Comparison of ENCODE assay signal across 11 cellular contexts in genomic region chr11:102306048-102306575, GRCh38. TPM values are rescaled to one million over a fixed set of nuclear protein-coding genes. Genes with fewer than 3 reads are reported as not detected.
DNase-seq lines count a peak whose midpoint lies in the region; ATAC-seq and TF ChIP-seq lines count a peak whose summit lies in the region.
"Had no signal": no experiment of that assay in that cellular context is flagged by ENCODE, and none has a peak within 500 bp of the region (broad histone marks: within the 10 kb centered on the region; RNA-seq: fewer than 3 reads in every experiment).

No MANE protein-coding gene starts in this region.

- H3K4me3 ChIP-seq in OCI-LY3 (ENCODE audit: low read length): peak overlapping the region; percentile 58; the same call in 1 of the 2 replicates
- no peak overlapping the region for H3K4me3 ChIP-seq in endodermal cell (ENCODE audit: low read length)
- H3K4me3 ChIP-seq: cardiac muscle cell had no signal

- DNase-seq in NCI-H1417 (lab: John Stamatoyannopoulos, UW): peak in 2 of 3 experiments; percentile 33 to 59
- no peak for DNase-seq in NCI-H1417 treated with DMSO at 0.1 percent for 48 hours (lab: John Stamatoyannopoulos, UW)
- DNase-seq in endodermal cell: no peak
- DNase-seq in D341Med (ENCODE audit: low spot score): no peak
- no peak for DNase-seq in UCSD-AML1 (lab: John Stamatoyannopoulos, UW; ENCODE audit: unreplicated experiment)
- DNase-seq: ACHN, NCI-H187 treated with DMSO at 0.1 percent for 48 hours had no signal

- no peak overlapping the region for H3K27ac Mint-ChIP-seq in endodermal cell
- peak overlapping the region; percentile 67 for H3K27ac Mint-ChIP-seq in stimulated activated memory B cell treated with anti-CD40 and anti-IgM and Interleukin-4, amounts not matched to agents 10 μg/mL and 1 μg/mL and 100 μg/mL, for 72 hours

- no peak for ATAC-seq in stimulated activated memory B cell treated with anti-CD40 and anti-IgM and Interleukin-4, amounts not matched to agents 10 μg/mL and 1 μg/mL and 100 μg/mL, for 72 hours
- no peak for ATAC-seq in HG02610 (IDR thresholded peaks at IDR 0.05; ENCODE audit: unreplicated experiment)

- peak overlapping the region; percentile 88 for H3K4me2 ChIP-seq in OCI-LY3 (ENCODE audit: low read length)

- H3K79me2 ChIP-seq in OCI-LY3 (ENCODE audit: low read length): no peaks in the 10 kb centered on the region

- H3K36me3 Mint-ChIP-seq in endodermal cell (ENCODE audit: low read depth): no peaks in the 10 kb centered on the region
- peaks cover 25% of the 10 kb centered on the region for H3K36me3 Mint-ChIP-seq in stimulated activated memory B cell treated with anti-CD40 and anti-IgM and Interleukin-4, amounts not matched to agents 10 μg/mL and 1 μg/mL and 100 μg/mL, for 72 hours

- H4K20me1 ChIP-seq in OCI-LY3 (ENCODE audit: insufficient read depth, low read length): no peaks in the 10 kb centered on the region

- peak overlapping the region; percentile 85 for H3K27ac ChIP-seq in OCI-LY3 (ENCODE audit: low read length)
- no peak overlapping the region for H3K27ac ChIP-seq in endodermal cell (ENCODE audit: low read depth, low read length)
- H3K27ac ChIP-seq: cardiac muscle cell had no signal

- WGBS in endodermal cell (ENCODE audit: insufficient coverage in 1 of 2, insufficient read length in 1 of 2), 2 experiments: 76 to 87% methylated on average over 2 to 5 of the region's 5 CpGs

- H2AFZ ChIP-seq in OCI-LY3 (ENCODE audit: low read depth, low read length): peak overlapping the region; percentile 54; the same call in 1 of the 2 replicates

- H3K4me1 ChIP-seq in OCI-LY3 (ENCODE audit: low read length) (peaks cover 46% of the 10 kb centered on the region), endodermal cell (ENCODE audit: control insufficient read depth, insufficient read depth, low read length) (peaks cover 8% of the 10 kb centered on the region)

- no peak overlapping the region for H3K4me3 Mint-ChIP-seq in endodermal cell
- H3K4me3 Mint-ChIP-seq in stimulated activated memory B cell treated with anti-CD40 and anti-IgM and Interleukin-4, amounts not matched to agents 10 μg/mL and 1 μg/mL and 100 μg/mL, for 72 hours: peak overlapping the region; percentile 22

- H3K36me3 ChIP-seq in OCI-LY3 (replicated peaks; ENCODE audit: low read depth, low read length) (no peaks in the 10 kb centered on the region), endodermal cell (ENCODE audit: control insufficient read depth, insufficient read depth, low read length) (no peaks in the 10 kb centered on the region)
- H3K36me3 ChIP-seq: cardiac muscle cell had no signal

- H3K27me3 ChIP-seq in OCI-LY3 (ENCODE audit: low read depth, low read length): no peaks in the 10 kb centered on the region
- no peaks in the 10 kb centered on the region for H3K27me3 ChIP-seq in endodermal cell (ENCODE audit: control insufficient read depth, insufficient read depth, low read length, poor library complexity, severe bottlenecking)
- H3K27me3 ChIP-seq: cardiac muscle cell had no signal

- peak; percentile 21 for TF ChIP-seq CTCF in OCI-LY3 (IDR thresholded peaks at IDR 0.05; ENCODE audit: low read depth, low read length)
- TF ChIP-seq CTCF in endodermal cell (conservative IDR thresholded peaks at IDR 0.05): peak; percentile 43

- H3K27me3 Mint-ChIP-seq in endodermal cell (ENCODE audit: insufficient read depth): no peaks in the 10 kb centered on the region
- no peaks in the 10 kb centered on the region for H3K27me3 Mint-ChIP-seq in stimulated activated memory B cell treated with anti-CD40 and anti-IgM and Interleukin-4, amounts not matched to agents 10 μg/mL and 1 μg/mL and 100 μg/mL, for 72 hours

- H3K9me3 ChIP-seq in OCI-LY3 (ENCODE audit: insufficient read depth, low read length) (no peaks in the 10 kb centered on the region), endodermal cell (ENCODE audit: control insufficient read depth, low read length) (peaks cover 15% of the 10 kb centered on the region)

- H3K9me3 Mint-ChIP-seq in endodermal cell: peaks cover 25% of the 10 kb centered on the region
- peaks cover 22% of the 10 kb centered on the region for H3K9me3 Mint-ChIP-seq in stimulated activated memory B cell treated with anti-CD40 and anti-IgM and Interleukin-4, amounts not matched to agents 10 μg/mL and 1 μg/mL and 100 μg/mL, for 72 hours

- H3K9ac ChIP-seq in OCI-LY3 (ENCODE audit: low read length): peak overlapping the region; percentile 50; the same call in 1 of the 2 replicates
- no peak overlapping the region for H3K9ac ChIP-seq in endodermal cell (ENCODE audit: extremely low read depth, low read length, poor library complexity, severe bottlenecking)

- peaks cover 15% of the 10 kb centered on the region for H3K4me1 Mint-ChIP-seq in endodermal cell
- H3K4me1 Mint-ChIP-seq in stimulated activated memory B cell treated with anti-CD40 and anti-IgM and Interleukin-4, amounts not matched to agents 10 μg/mL and 1 μg/mL and 100 μg/mL, for 72 hours: peaks cover 53% of the 10 kb centered on the region

RNA-seq across cellular contexts. Expression of gene BIRC3, which starts 11.2 kb away (rescaled TPM):
- total RNA-seq in endodermal cell: under 1 TPM; 0.04 to 0.07 TPM
- polyA plus RNA-seq in endodermal cell (2013, experiment 1 of 2): 0.18 TPM
- 0.41 TPM for polyA plus RNA-seq in endodermal cell (2013, experiment 2 of 2)
- polyA plus RNA-seq: cardiac muscle cell had no signal

RNA-seq across cellular contexts. Expression of gene BIRC2, which starts 40.9 kb away (rescaled TPM):
- 10 to 100 TPM; 45.4 to 55.3 TPM for total RNA-seq in endodermal cell
- 50.3 TPM for polyA plus RNA-seq in endodermal cell (2013, experiment 1 of 2)
- 37.7 TPM for polyA plus RNA-seq in endodermal cell (2013, experiment 2 of 2)

Comparison
In these comparisons a context has a peak if more than half of its experiments do, and no peak if none do; other contexts are left out.
1. DNase-seq: peak in NCI-H1417 (2 of 3); none in NCI-H1417 treated with DMSO at 0.1 percent for 48 hours (single experiment), endodermal cell (single experiment), D341Med (single experiment) and UCSD-AML1 (single experiment).